In genomic region chr15:70375006-70375409, GRCh38 we compare ENCODE assay signal across 14 cellular contexts.
A peak's percentile ranks its signal among the peaks of the same experiment; 100 is the strongest.
DNase-seq lines count a peak whose midpoint lies in the region; ATAC-seq and TF ChIP-seq lines count a peak whose summit lies in the region.
"Had no signal": no experiment of that assay in that cellular context is flagged by ENCODE, and none has a peak within 500 bp of the region (broad histone marks: within the 10 kb centered on the region; RNA-seq: fewer than 3 reads in every experiment).

No MANE protein-coding gene starts in this region.

- POLR2A ChIA-PET in activated B cell treated with CpG ODN at 0.5 μM for 24 hours (lab: Charles Lee) = no interaction called here

- H3K9ac ChIP-seq in colonic mucosa (ENCODE audit: low read depth in 2 of 2, low read length in 2 of 2) = no peak overlapping the region
- H3K9ac ChIP-seq: KMS-11 had no signal

- H3K4me1 Mint-ChIP-seq in activated B cell treated with CpG ODN at 0.5 μM for 24 hours = peaks cover 18% of the 10 kb centered on the region
- no peaks in the 10 kb centered on the region for H3K4me1 Mint-ChIP-seq in activated naive CD8-positive, alpha-beta T cell treated with anti-CD3 and anti-CD28 coated beads, Interleukin-2, amount 50 U/mL, for 24 hours
- H3K4me1 Mint-ChIP-seq: activated T-helper 17 cell treated with anti-CD3 and anti-CD28 coated beads, Interleukin-2, amount 50 U/mL, for 72 hours had no signal

- DNase-seq in AG09309 (ENCODE audit: low read depth) = peak; percentile 3
- peak; percentile 44 for DNase-seq in LHCN-M2 (ENCODE audit: low read depth)
- peak; percentile 6 for DNase-seq in activated B cell treated with CpG ODN at 0.5 μM for 24 hours
- peak; percentile 46 for DNase-seq in kidney glomerular epithelial cell (lab: John Stamatoyannopoulos, UW)
- no peak for DNase-seq in colonic mucosa
- DNase-seq in stimulated activated CD4-positive, alpha-beta T cell treated with anti-CD3 and anti-CD28 coated beads, Interleukin-4, amount 100 ng/mL, for 1 hour = no peak
- DNase-seq in activated naive CD8-positive, alpha-beta T cell treated with anti-CD3 and anti-CD28 coated beads, Interleukin-2, amount 50 U/mL, for 24 hours = no peak
- DNase-seq: CD8-positive, alpha-beta memory T cell; midbrain; stimulated activated CD4-positive, alpha-beta T cell treated with anti-CD3 and anti-CD28 coated beads, Interleukin-2, amount 100 ng/mL, for 24 hours had no signal

- no peaks in the 10 kb centered on the region for H3K36me3 ChIP-seq in colonic mucosa

- ATAC-seq in activated B cell treated with CpG ODN at 0.5 μM for 24 hours (ENCODE audit: low read depth) (no peak), HG02973 (IDR thresholded peaks at IDR 0.05; ENCODE audit: unreplicated experiment) (no peak)
- no peak for ATAC-seq in activated naive CD8-positive, alpha-beta T cell treated with anti-CD3 and anti-CD28 coated beads, Interleukin-2, amount 50 U/mL, for 24 hours
- ATAC-seq: activated T-helper 17 cell treated with anti-CD3 and anti-CD28 coated beads, Interleukin-2, amount 50 U/mL, for 72 hours had no signal

- no peak overlapping the region for H3K27ac Mint-ChIP-seq in activated B cell treated with CpG ODN at 0.5 μM for 24 hours
- no peak overlapping the region for H3K27ac Mint-ChIP-seq in activated naive CD8-positive, alpha-beta T cell treated with anti-CD3 and anti-CD28 coated beads, Interleukin-2, amount 50 U/mL, for 24 hours
- H3K27ac Mint-ChIP-seq: activated T-helper 17 cell treated with anti-CD3 and anti-CD28 coated beads, Interleukin-2, amount 50 U/mL, for 72 hours; CD8-positive, alpha-beta memory T cell had no signal

- no peak overlapping the region for H3K27ac ChIP-seq in colonic mucosa
- H3K27ac ChIP-seq: KMS-11, SK-N-MC had no signal

- H3K27me3 Mint-ChIP-seq in activated B cell treated with CpG ODN at 0.5 μM for 24 hours = peaks cover 16% of the 10 kb centered on the region
- H3K27me3 Mint-ChIP-seq in activated naive CD8-positive, alpha-beta T cell treated with anti-CD3 and anti-CD28 coated beads, Interleukin-2, amount 50 U/mL, for 24 hours = peaks cover 26% of the 10 kb centered on the region

- no peaks in the 10 kb centered on the region for H3K9me3 ChIP-seq in colonic mucosa

- CTCF ChIA-PET in activated B cell treated with CpG ODN at 0.5 μM for 24 hours (lab: Charles Lee) = no interaction called here

- H3K4me1 ChIP-seq in colonic mucosa = no peaks in the 10 kb centered on the region

- H3K36me3 Mint-ChIP-seq in activated B cell treated with CpG ODN at 0.5 μM for 24 hours (ENCODE audit: low read depth) = no peaks in the 10 kb centered on the region
- no peaks in the 10 kb centered on the region for H3K36me3 Mint-ChIP-seq in activated naive CD8-positive, alpha-beta T cell treated with anti-CD3 and anti-CD28 coated beads, Interleukin-2, amount 50 U/mL, for 24 hours (ENCODE audit: low read depth)
- H3K36me3 Mint-ChIP-seq: CD8-positive, alpha-beta memory T cell had no signal

- intact Hi-C loops in activated B cell treated with CpG ODN at 0.5 μM for 24 hours (cut with micrococcal nuclease) = no loop called here
- intact Hi-C loops in colonic mucosa (cut with DNase I) = no loop called here

- H3K27me3 ChIP-seq in colonic mucosa = no peaks in the 10 kb centered on the region

- H3K4me3 Mint-ChIP-seq in activated B cell treated with CpG ODN at 0.5 μM for 24 hours = no peak overlapping the region
- no peak overlapping the region for H3K4me3 Mint-ChIP-seq in activated naive CD8-positive, alpha-beta T cell treated with anti-CD3 and anti-CD28 coated beads, Interleukin-2, amount 50 U/mL, for 24 hours
- H3K4me3 Mint-ChIP-seq: activated T-helper 17 cell treated with anti-CD3 and anti-CD28 coated beads, Interleukin-2, amount 50 U/mL, for 72 hours; CD8-positive, alpha-beta memory T cell had no signal

- no peaks in the 10 kb centered on the region for H3K9me3 Mint-ChIP-seq in activated B cell treated with CpG ODN at 0.5 μM for 24 hours
- no peaks in the 10 kb centered on the region for H3K9me3 Mint-ChIP-seq in activated naive CD8-positive, alpha-beta T cell treated with anti-CD3 and anti-CD28 coated beads, Interleukin-2, amount 50 U/mL, for 24 hours
- H3K9me3 Mint-ChIP-seq: activated T-helper 17 cell treated with anti-CD3 and anti-CD28 coated beads, Interleukin-2, amount 50 U/mL, for 72 hours had no signal

- H3K4me3 ChIP-seq in AG09309 (ENCODE audit: control insufficient read depth, low read depth, low read length) = no peak overlapping the region
- H3K4me3 ChIP-seq in colonic mucosa = no peak overlapping the region
- H3K4me3 ChIP-seq: SK-N-MC had no signal

- TF ChIP-seq CTCF in AG09309 (IDR thresholded peaks at IDR 0.05; ENCODE audit: control insufficient read depth, insufficient read depth, low read depth, low read length, missing control alignments) = no peak
- TF ChIP-seq CTCF in activated B cell treated with CpG ODN at 0.5 μM for 24 hours (IDR thresholded peaks at IDR 0.05) = no peak
- no peak for TF ChIP-seq CTCF in colonic mucosa (IDR thresholded peaks at IDR 0.05)

Comparison
In these comparisons a context has a peak if more than half of its experiments do, and no peak if none do; other contexts are left out.
1. DNase-seq: peak in AG09309 (single experiment), LHCN-M2 (single experiment), activated B cell treated with CpG ODN at 0.5 μM for 24 hours (single experiment) and kidney glomerular epithelial cell (single experiment); none in colonic mucosa (single experiment), stimulated activated CD4-positive, alpha-beta T cell treated with anti-CD3 and anti-CD28 coated beads, Interleukin-4, amount 100 ng/mL, for 1 hour (single experiment) and activated naive CD8-positive, alpha-beta T cell treated with anti-CD3 and anti-CD28 coated beads, Interleukin-2, amount 50 U/mL, for 24 hours (single experiment).